15 cellular contexts compared by ENCODE assay signal in the genomic region with DNA sequence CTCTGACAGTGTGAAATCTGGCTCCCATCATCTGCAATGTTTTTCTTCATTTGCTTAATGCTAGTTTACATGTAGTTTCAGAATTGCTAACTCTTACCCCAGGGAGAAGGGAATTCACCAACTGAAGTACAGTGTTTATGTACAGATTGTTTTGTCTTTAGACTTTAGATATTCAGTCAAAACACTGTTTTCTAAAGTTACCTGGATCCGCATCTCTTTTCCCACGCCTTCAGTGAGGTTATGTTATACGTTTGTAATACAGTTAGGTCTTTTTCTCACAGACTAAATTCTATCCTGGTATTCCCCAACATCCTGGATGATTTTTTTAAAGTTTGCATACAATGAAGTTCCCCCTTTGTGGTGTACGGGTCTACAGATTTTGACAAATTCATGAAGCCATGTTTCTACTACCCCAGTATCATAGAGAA. TPM values are rescaled to one million over a fixed set of nuclear protein-coding genes. Genes with fewer than 3 reads are reported as not detected.
DNase-seq lines count a peak whose midpoint lies in the region; ATAC-seq and TF ChIP-seq lines count a peak whose summit lies in the region.
"Had no signal": no experiment of that assay in that cellular context is flagged by ENCODE, and none has a peak within 500 bp of the region (broad histone marks: within the 10 kb centered on the region; RNA-seq: fewer than 3 reads in every experiment).

No MANE protein-coding gene starts in this region.

- H3K9me3 ChIP-seq in smooth muscle cell (replicated peaks; ENCODE audit: low read depth): no peaks in the 10 kb centered on the region
- H3K9me3 ChIP-seq: suprapubic skin had no signal

- no peaks in the 10 kb centered on the region for H3K79me2 ChIP-seq in smooth muscle cell (ENCODE audit: low read depth)

- DNase-seq in smooth muscle cell (lab: John Stamatoyannopoulos, UW; ENCODE audit: unreplicated experiment) (no peak), mesenteric fat pad (ENCODE audit: low spot score) (no peak), NCI-H748 treated with DMSO at 0.1 percent for 48 hours (lab: John Stamatoyannopoulos, UW) (no peak), SK-N-DZ (ENCODE audit: low spot score) (no peak)
- DNase-seq in central memory CD4-positive, alpha-beta T cell: no peak
- DNase-seq: activated CD8-positive, alpha-beta memory T cell treated with anti-CD3 and anti-CD28 coated beads, Interleukin-2, amount 10 ng/mL, durations not matched to agents 7 days and 5 days; COR-L47; immature natural killer cell; NCI-H2227 treated with DMSO at 0.1 percent for 48 hours; RPMI8226; T1000 had no signal

- H3K27me3 ChIP-seq in smooth muscle cell (ENCODE audit: low read depth): no peaks in the 10 kb centered on the region

- no peak overlapping the region for H3K9ac ChIP-seq in smooth muscle cell (ENCODE audit: low read depth)

- H3K4me2 ChIP-seq in smooth muscle cell: no peak overlapping the region

- H3K4me1 ChIP-seq in smooth muscle cell (ENCODE audit: low read depth): no peaks in the 10 kb centered on the region
- H3K4me1 ChIP-seq: suprapubic skin had no signal

- H3K4me3 ChIP-seq in smooth muscle cell: no peak overlapping the region
- H3K4me3 ChIP-seq: suprapubic skin had no signal

- no peak overlapping the region for H3K27ac ChIP-seq in smooth muscle cell (ENCODE audit: low read depth)
- H3K27ac ChIP-seq: suprapubic skin had no signal

- no peaks in the 10 kb centered on the region for H4K20me1 ChIP-seq in smooth muscle cell (ENCODE audit: low read depth)

- H3K36me3 ChIP-seq in smooth muscle cell (ENCODE audit: low read depth): no peaks in the 10 kb centered on the region
- H3K36me3 ChIP-seq: suprapubic skin had no signal

- TF ChIP-seq CTCF in smooth muscle cell (IDR thresholded peaks at IDR 0.05; ENCODE audit: borderline replicate concordance, insufficient read depth, poor library complexity, severe bottlenecking): no peak

- peak overlapping the region; percentile 72 for H2AFZ ChIP-seq in smooth muscle cell (ENCODE audit: low read depth)

- ATAC-seq in GM18909 (IDR thresholded peaks at IDR 0.05; ENCODE audit: poor library complexity, unreplicated experiment): peak; percentile 63
- ATAC-seq in GM21717 (IDR thresholded peaks at IDR 0.05; ENCODE audit: unreplicated experiment): peak; percentile 68
- ATAC-seq in HG03097 (IDR thresholded peaks at IDR 0.05; ENCODE audit: low FRiP score, unreplicated experiment): peak; percentile 65
- ATAC-seq: activated CD8-positive, alpha-beta memory T cell treated with anti-CD3 and anti-CD28 coated beads, Interleukin-2, amount 10 ng/mL, durations not matched to agents 7 days and 5 days had no signal

- WGBS in smooth muscle cell (ENCODE audit: low lambda C conversion rate): 95% methylated on average over 4 of the region's 4 CpGs

- H3F3A ChIP-seq in smooth muscle cell (ENCODE audit: low read depth): no peaks in the 10 kb centered on the region

RNA-seq across cellular contexts. Expression of a gene that starts 3.2 kb away (rescaled TPM):
- total RNA-seq in smooth muscle cell (not detected in 2 replicates), mesenteric fat pad (not detected)
- polyA plus RNA-seq in smooth muscle cell: not detected in 2 replicates
- polyA plus RNA-seq in SK-N-DZ (2014; cell fraction: cytosol; rRNA removed): not detected in 2 replicates
- polyA plus RNA-seq in SK-N-DZ (2014; cell fraction: nucleus; rRNA removed): not detected in 2 replicates
- total RNA-seq: activated CD8-positive, alpha-beta memory T cell treated with anti-CD3 and anti-CD28 coated beads, Interleukin-2, amount 10 ng/mL, durations not matched to agents 7 days and 5 days; suprapubic skin had no signal
- polyA plus RNA-seq: immature natural killer cell had no signal
